ENCODE assay signal across 21 cellular contexts in the genomic region with DNA sequence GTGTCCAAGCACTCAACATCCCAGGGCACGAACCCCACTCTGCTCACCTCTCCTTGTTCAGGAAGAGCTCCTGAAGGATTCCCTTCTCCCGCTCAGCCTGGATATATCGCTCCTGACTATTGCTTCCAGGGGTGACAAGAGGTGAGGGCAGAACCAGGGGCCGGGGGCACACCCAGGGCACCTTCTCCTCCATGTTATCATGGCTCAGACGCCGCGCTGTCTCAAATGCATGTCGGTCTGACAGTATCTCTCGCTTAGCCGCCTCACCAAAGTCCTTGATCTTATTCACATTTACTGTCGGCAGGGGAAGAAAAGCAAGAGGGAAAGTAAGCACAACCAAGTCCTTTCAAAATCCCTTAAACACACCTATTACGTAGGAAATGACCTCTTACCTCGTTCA. TPM values are rescaled to one million over a fixed set of nuclear protein-coding genes. Genes with fewer than 3 reads are reported as not detected.
DNase-seq lines count a peak whose midpoint lies in the region; ATAC-seq, FAIRE-seq and TF ChIP-seq lines count a peak whose summit lies in the region.
"Had no signal": no experiment of that assay in that cellular context is flagged by ENCODE, and none has a peak within 500 bp of the region (broad histone marks: within the 10 kb centered on the region; RNA-seq: fewer than 3 reads in every experiment).

No MANE protein-coding gene starts in this region.

- no peak for TF ChIP-seq CTCF in HepG2 (CRISPR knock-in tag; IDR thresholded peaks at IDR 0.05)
- TF ChIP-seq CTCF in right lobe of liver (IDR thresholded peaks at IDR 0.05) = no peak
- TF ChIP-seq CTCF in HCT116 (IDR thresholded peaks at IDR 0.05 in 2 of 3, conservative IDR thresholded peaks at IDR 0.05 in 1 of 3; ENCODE audit: borderline replicate concordance in 1 of 3, insufficient read depth in 1 of 3, low read depth in 2 of 3, low read length in 2 of 3) = no peak
- no peak for TF ChIP-seq CTCF in glutamatergic neuron (IDR thresholded peaks at IDR 0.05; ENCODE audit: partially characterized antibody, unreplicated experiment)

- H3K4me2 ChIP-seq in HepG2 (ENCODE audit: low read depth, low read length) (no peak overlapping the region), HCT116 (ENCODE audit: low read length) (no peak overlapping the region)
- H3K4me2 ChIP-seq: PC-9 had no signal

- TF ChIP-seq RAD21 in HepG2 (CRISPR knock-in tag; IDR thresholded peaks at IDR 0.05) (no peak), HCT116 (IDR thresholded peaks at IDR 0.05; ENCODE audit: low read depth) (no peak)

- H3K4me1 Mint-ChIP-seq in glutamatergic neuron (ENCODE audit: low read depth, unreplicated experiment) = peaks cover 4% of the 10 kb centered on the region

- no peaks in the 10 kb centered on the region for H3K9me2 ChIP-seq in HCT116 (ENCODE audit: insufficient read depth)

- H3K27ac Mint-ChIP-seq in glutamatergic neuron (ENCODE audit: unreplicated experiment) = peak overlapping the region; percentile 49

- H3K4me3 ChIP-seq in HepG2 (replicated peaks in 1 of 3; ENCODE audit: insufficient read depth in 1 of 3, low read depth in 2 of 3, low read length in 3 of 3) (no peak overlapping the region), right lobe of liver (no peak overlapping the region), HCT116 (replicated peaks in 1 of 2; ENCODE audit: low read depth in 1 of 2, low read length in 2 of 2) (no peak overlapping the region)
- H3K4me3 ChIP-seq: HAP-1, PC-9, SJCRH30 had no signal

- H3K4me1 ChIP-seq in HepG2 (ENCODE audit: insufficient read depth, low read length) (no peaks in the 10 kb centered on the region), right lobe of liver (no peaks in the 10 kb centered on the region), HCT116 (ENCODE audit: control insufficient read depth in 1 of 2, insufficient read depth in 2 of 2, low read length in 2 of 2) (peaks cover 0 to under 1% of the 10 kb centered on the region in 2 experiments; a peak in 1 of 4 replicates)
- H3K4me1 ChIP-seq: HAP-1, SJCRH30 had no signal

- H3K79me2 ChIP-seq in HepG2 (ENCODE audit: insufficient read depth, low read length) (no peaks in the 10 kb centered on the region), HCT116 (ENCODE audit: insufficient read depth, low read length) (peaks cover 27% of the 10 kb centered on the region)

- CTCF ChIA-PET in HepG2 (lab: Yijun Ruan, JAX; ENCODE audit: low intra/inter-chr PET ratio, low total read pairs) = no interaction called here
- CTCF ChIA-PET in HCT116 (lab: Charles Lee) = interaction anchor here (1.2 kb wide), 1 partner anchor 127 kb away, joined by 3 read pairs; no protein-coding TSS in a partner anchor

- TF ChIP-seq POLR2A in HepG2 (IDR thresholded peaks at IDR 0.05; ENCODE audit: insufficient read depth in 1 of 2, low read depth in 2 of 2, low read length in 2 of 2) (no peak), right lobe of liver (IDR thresholded peaks at IDR 0.05) (no peak), HCT116 (IDR thresholded peaks at IDR 0.05; ENCODE audit: borderline replicate concordance, extremely low read depth, insufficient read depth, insufficient read length) (no peak)

- H2AFZ ChIP-seq in HepG2 (ENCODE audit: low read length) (no peak overlapping the region), HCT116 (ENCODE audit: low read depth, low read length, poor library complexity, severe bottlenecking) (no peak overlapping the region)
- H2AFZ ChIP-seq: PC-9 had no signal

- H3K9me3 Mint-ChIP-seq in glutamatergic neuron (ENCODE audit: unreplicated experiment) = peaks cover 10% of the 10 kb centered on the region
- H3K9me3 Mint-ChIP-seq: CD8-positive, alpha-beta T cell had no signal

- H3K9me3 ChIP-seq in HepG2 (ENCODE audit: low read length) (no peaks in the 10 kb centered on the region), right lobe of liver (no peaks in the 10 kb centered on the region), HCT116 (ENCODE audit: control insufficient read depth in 1 of 2, insufficient read depth in 1 of 2, low read depth in 1 of 2, low read length in 2 of 2) (no peaks in the 10 kb centered on the region)
- H3K9me3 ChIP-seq: HAP-1, SJCRH30 had no signal

- H3K27me3 ChIP-seq in HepG2 (ENCODE audit: control insufficient read depth in 1 of 2, insufficient read depth in 2 of 2, low read length in 2 of 2) (no peaks in the 10 kb centered on the region), right lobe of liver (no peaks in the 10 kb centered on the region), HCT116 (ENCODE audit: insufficient read depth, low read length) (no peaks in the 10 kb centered on the region)
- H3K27me3 ChIP-seq: SJCRH30 had no signal

- RAD21 ChIA-PET in HCT116 (lab: Charles Lee; ENCODE audit: low non-redundant PET in 1 of 2, low total read pairs in 2 of 2, uncharacterized antibody in 2 of 2, unreplicated experiment in 2 of 2) = no interaction called here

- H4K20me1 ChIP-seq in HepG2 (ENCODE audit: insufficient read depth, low read length) (no peaks in the 10 kb centered on the region), HCT116 (ENCODE audit: insufficient read depth) (0 out of 2 replicates have a peak, but pooled peaks cover 4% of the 10 kb centered on the region)

- BruUV-seq in HepG2 (replicated peaks; lab: Mats Ljungman, UMichigan) = TSS peak; percentile 16
- TSS peak; percentile 5 for BruUV-seq in HCT116 (replicated peaks; lab: Mats Ljungman, UMichigan)

- H3K36me3 Mint-ChIP-seq in glutamatergic neuron (ENCODE audit: unreplicated experiment) = peaks cover 8% of the 10 kb centered on the region

- H3K27me3 Mint-ChIP-seq in glutamatergic neuron (ENCODE audit: unreplicated experiment) = peaks cover 5% of the 10 kb centered on the region

- H3K36me3 ChIP-seq in HepG2 (replicated peaks in 1 of 2; ENCODE audit: control insufficient read depth in 1 of 2, insufficient read depth in 2 of 2, low read length in 2 of 2) (peaks cover 52 to 72% of the 10 kb centered on the region in 2 experiments), right lobe of liver (peaks cover 19 to 86% (median 55%) of the 10 kb centered on the region in 4 donors), HCT116 (ENCODE audit: control insufficient read depth in 1 of 2, insufficient read depth in 2 of 2, low read length in 2 of 2) (peaks cover 60 to 76% of the 10 kb centered on the region in 2 experiments)

- WGBS in HepG2 (ENCODE audit: low lambda C conversion rate) = 98% methylated on average over 13 of the region's 13 CpGs
- 65% methylated on average over 4 of the region's 13 CpGs for WGBS in right lobe of liver (ENCODE audit: insufficient coverage, low coverage, low lambda C conversion rate, missing lambda C conversion rate)

- DNase-seq in HepG2 (ENCODE audit: low spot score) (no peak), right lobe of liver (no peak), HCT116 (ENCODE audit: low read depth, low spot score) (no peak), glutamatergic neuron (no peak), activated gamma-delta T cell treated with Interleukin-2 at 50 U/mL for 16 hours (no peak)
- DNase-seq: ACHN; AML-193; CD8-positive, alpha-beta T cell; DMS79; NCI-H1417 treated with DMSO at 0.1 percent for 48 hours; NCI-H1930; NCI-H446; NCI-H748 treated with DMSO at 0.1 percent for 48 hours; PC-9; SJCRH30 had no signal

- in situ Hi-C loops in HepG2 (cut with HindIII; ENCODE audit: extremely low pct_ligation_motif_present, low pct_unique_long_range_greater_than_20kb) = loop anchor here (5.0 kb wide), 1 partner anchor 122 kb away; no protein-coding TSS in a partner anchor

- no peak overlapping the region for H3K9ac ChIP-seq in HepG2 (ENCODE audit: insufficient read depth, low read depth, low read length)
- no peak overlapping the region for H3K9ac ChIP-seq in HCT116 (ENCODE audit: low read length)

- no peak for TF ChIP-seq EP300 in HepG2 (IDR thresholded peaks at IDR 0.05; ENCODE audit: low read depth in 2 of 2, low read length in 2 of 2)
- no peak for TF ChIP-seq EP300 in HepG2 (CRISPR knock-in tag; IDR thresholded peaks at IDR 0.05; ENCODE audit: borderline replicate concordance)

- intact Hi-C loops in HepG2 (cut with micrococcal nuclease; ENCODE audit: unreplicated experiment) = no loop called here
- intact Hi-C loops in right lobe of liver (cut with DNase I) = loop anchor here in 1 of 2 donors (10.0 kb wide), 1 partner anchor 119 kb away; a partner anchor contains a TSS
- intact Hi-C loops in HCT116 (cut with micrococcal nuclease) = no loop called here

- ATAC-seq in HepG2 (no peak), right lobe of liver (no peak), HCT116 (no peak), GM19463 (IDR thresholded peaks at IDR 0.05; ENCODE audit: unreplicated experiment) (no peak), GM18861 (IDR thresholded peaks at IDR 0.05; ENCODE audit: unreplicated experiment) (no peak)
- ATAC-seq: CD8-positive, alpha-beta T cell had no signal

- FAIRE-seq in HepG2 (lab: Jason Lieb, UNC) = no peak
- FAIRE-seq: D721Med, HTR-8/SVneo had no signal

- POLR2A ChIA-PET in HepG2 (lab: Yijun Ruan, JAX) = interaction anchor here (0.9 to 10.8 kb wide), 2 partner anchors 10 to 33 kb away, joined by 3 to 172 read pairs; a partner anchor contains a TSS
- POLR2A ChIA-PET in HCT116 (lab: Charles Lee) = interaction anchor here (1.5 to 2.3 kb wide), 3 partner anchors 9 to 12 kb away, joined by 4 to 7 read pairs (median 6); no protein-coding TSS in a partner anchor

- H3K4me3 Mint-ChIP-seq in glutamatergic neuron (ENCODE audit: unreplicated experiment) = no peak overlapping the region
- H3K4me3 Mint-ChIP-seq: CD8-positive, alpha-beta T cell had no signal

- H3K27ac ChIP-seq in HepG2 (ENCODE audit: extremely low read length, insufficient read depth, low read length) (no peak overlapping the region), right lobe of liver (no peak overlapping the region), HCT116 (ENCODE audit: low read depth, low read length) (no peak overlapping the region)
- H3K27ac ChIP-seq: HL-60, PC-9, SJCRH30 had no signal

RNA-seq across cellular contexts. Expression of a gene that starts 13.1 kb away (rescaled TPM):
- total RNA-seq in HepG2 (2016; rRNA removed; fragmentation: Illumina TruSeq; extraction: Trizol) (19.5 and 38.4 TPM in 2 replicates), right lobe of liver (10 to 100 TPM; 19.0 to 45.1 (median 32.4) TPM), HCT116 (2021; ENCODE audit: unreplicated experiment) (104 TPM), glutamatergic neuron (ENCODE audit: unreplicated experiment) (99.7 TPM)
- total RNA-seq in HepG2 (2016; cell fraction: cytosol; rRNA removed; fragmentation: Illumina TruSeq; extraction: Trizol; ENCODE audit: low read depth) = 5.1 and 5.4 TPM in 2 replicates
- total RNA-seq in HepG2 (2016; cell fraction: insoluble cytoplasmic fraction; rRNA removed; fragmentation: Illumina TruSeq; extraction: Trizol) = 13.2 and 42.6 TPM in 2 replicates
- 19.2 and 21.3 TPM in 2 replicates for total RNA-seq in HepG2 (2016; cell fraction: membrane; rRNA removed; fragmentation: Illumina TruSeq; extraction: Trizol)
- total RNA-seq in HepG2 (2016; cell fraction: nucleus; rRNA removed; fragmentation: Illumina TruSeq; extraction: Trizol) = 91.7 and 92.9 TPM in 2 replicates
- 24.2 and 26.3 TPM in 2 replicates for polyA plus RNA-seq in HepG2 (2011; rRNA removed)
- 7.9 and 8.8 TPM in 2 replicates for polyA plus RNA-seq in HepG2 (2011; cell fraction: cytosol; rRNA removed)
- polyA plus RNA-seq in HepG2 (2011; cell fraction: nucleus; rRNA removed) = 65.0 and 73.1 TPM in 2 replicates
- polyA plus RNA-seq in HepG2 (2012) = 21.8 and 27.4 TPM in 2 replicates
- 1.3 and 1.7 TPM in 2 replicates for polyA plus RNA-seq in HepG2 (2016; cell fraction: cytosol; fragmentation: Illumina TruSeq; extraction: Trizol; ENCODE audit: low read depth)
- polyA plus RNA-seq in HepG2 (2016; cell fraction: insoluble cytoplasmic fraction; fragmentation: Illumina TruSeq; extraction: Trizol; ENCODE audit: low read depth) = 13.5 and 21.2 TPM in 2 replicates
- polyA plus RNA-seq in HepG2 (2016; cell fraction: membrane; fragmentation: Illumina TruSeq; extraction: Trizol; ENCODE audit: low read depth) = 3.0 and 3.3 TPM in 2 replicates
- 51.3 and 58.2 TPM in 2 replicates for polyA plus RNA-seq in HepG2 (2016; cell fraction: nucleus; fragmentation: Illumina TruSeq; extraction: Trizol; ENCODE audit: insufficient read depth, low read depth)
- polyA minus RNA-seq in HepG2 (2011; rRNA and poly(A)+ RNA removed; ENCODE audit: low replicate concordance) = 75.0 and 146 TPM in 2 replicates
- 20.5 and 21.2 TPM in 2 replicates for polyA minus RNA-seq in HepG2 (2011; cell fraction: cytosol; rRNA and poly(A)+ RNA removed)
- polyA minus RNA-seq in HepG2 (2011; cell fraction: nucleus; rRNA and poly(A)+ RNA removed) = 501 and 572 TPM in 2 replicates
- polyA plus RNA-seq in HCT116 (2012) = 38.7 and 44.4 TPM in 2 replicates

RNA-seq across cellular contexts. Expression of a gene that starts 13.7 kb away (rescaled TPM):
- total RNA-seq in HepG2 (2016; rRNA removed; fragmentation: Illumina TruSeq; extraction: Trizol) (125 and 143 TPM in 2 replicates), right lobe of liver (10 to 100 TPM; 43.3 to 73.9 (median 56.2) TPM), HCT116 (2021; ENCODE audit: unreplicated experiment) (112 TPM), glutamatergic neuron (ENCODE audit: unreplicated experiment) (40.0 TPM)
- total RNA-seq in HepG2 (2016; cell fraction: cytosol; rRNA removed; fragmentation: Illumina TruSeq; extraction: Trizol; ENCODE audit: low read depth) = 32.6 TPM in 2 replicates
- 120 and 146 TPM in 2 replicates for total RNA-seq in HepG2 (2016; cell fraction: insoluble cytoplasmic fraction; rRNA removed; fragmentation: Illumina TruSeq; extraction: Trizol)
- 53.3 and 56.2 TPM in 2 replicates for total RNA-seq in HepG2 (2016; cell fraction: membrane; rRNA removed; fragmentation: Illumina TruSeq; extraction: Trizol)
- 38.3 and 39.9 TPM in 2 replicates for total RNA-seq in HepG2 (2016; cell fraction: nucleus; rRNA removed; fragmentation: Illumina TruSeq; extraction: Trizol)
- polyA plus RNA-seq in HepG2 (2011; rRNA removed) = 120 and 131 TPM in 2 replicates
- polyA plus RNA-seq in HepG2 (2011; cell fraction: cytosol; rRNA removed) = 137 and 149 TPM in 2 replicates
- 25.6 and 35.8 TPM in 2 replicates for polyA plus RNA-seq in HepG2 (2011; cell fraction: nucleus; rRNA removed)
- 83.8 and 84.0 TPM in 2 replicates for polyA plus RNA-seq in HepG2 (2012)
- 28.1 and 28.2 TPM in 2 replicates for polyA plus RNA-seq in HepG2 (2016; cell fraction: cytosol; fragmentation: Illumina TruSeq; extraction: Trizol; ENCODE audit: low read depth)
- 143 and 157 TPM in 2 replicates for polyA plus RNA-seq in HepG2 (2016; cell fraction: insoluble cytoplasmic fraction; fragmentation: Illumina TruSeq; extraction: Trizol; ENCODE audit: low read depth)
- polyA plus RNA-seq in HepG2 (2016; cell fraction: membrane; fragmentation: Illumina TruSeq; extraction: Trizol; ENCODE audit: low read depth) = 41.0 and 43.8 TPM in 2 replicates
- polyA plus RNA-seq in HepG2 (2016; cell fraction: nucleus; fragmentation: Illumina TruSeq; extraction: Trizol; ENCODE audit: insufficient read depth, low read depth) = 60.4 and 64.4 TPM in 2 replicates
- 114 and 157 TPM in 2 replicates for polyA minus RNA-seq in HepG2 (2011; rRNA and poly(A)+ RNA removed; ENCODE audit: low replicate concordance)
- 64.3 and 74.7 TPM in 2 replicates for polyA minus RNA-seq in HepG2 (2011; cell fraction: cytosol; rRNA and poly(A)+ RNA removed)
- polyA minus RNA-seq in HepG2 (2011; cell fraction: nucleus; rRNA and poly(A)+ RNA removed) = 20.7 and 27.8 TPM in 2 replicates
- 92.3 and 113 TPM in 2 replicates for polyA plus RNA-seq in HCT116 (2012)

RNA-seq across cellular contexts. Expression of a gene that starts 22.7 kb away (rescaled TPM):
- total RNA-seq in HepG2 (2016; rRNA removed; fragmentation: Illumina TruSeq; extraction: Trizol) = 5.4 and 9.2 TPM in 2 replicates
- 3.2 and 3.8 TPM in 2 replicates for total RNA-seq in HepG2 (2016; cell fraction: cytosol; rRNA removed; fragmentation: Illumina TruSeq; extraction: Trizol; ENCODE audit: low read depth)
- 4.1 and 8.8 TPM in 2 replicates for total RNA-seq in HepG2 (2016; cell fraction: insoluble cytoplasmic fraction; rRNA removed; fragmentation: Illumina TruSeq; extraction: Trizol)
- total RNA-seq in HepG2 (2016; cell fraction: membrane; rRNA removed; fragmentation: Illumina TruSeq; extraction: Trizol) = 4.9 and 5.1 TPM in 2 replicates
- 15.0 and 18.1 TPM in 2 replicates for total RNA-seq in HepG2 (2016; cell fraction: nucleus; rRNA removed; fragmentation: Illumina TruSeq; extraction: Trizol)
- 23.4 and 23.6 TPM in 2 replicates for polyA plus RNA-seq in HepG2 (2011; rRNA removed)
- 10.8 and 11.0 TPM in 2 replicates for polyA plus RNA-seq in HepG2 (2011; cell fraction: cytosol; rRNA removed)
- 109 and 119 TPM in 2 replicates for polyA plus RNA-seq in HepG2 (2011; cell fraction: nucleus; rRNA removed)
- polyA plus RNA-seq in HepG2 (2012) = 20.0 and 22.9 TPM in 2 replicates
- 5.4 and 5.6 TPM in 2 replicates for polyA plus RNA-seq in HepG2 (2016; cell fraction: cytosol; fragmentation: Illumina TruSeq; extraction: Trizol; ENCODE audit: low read depth)
- 9.1 and 11.5 TPM in 2 replicates for polyA plus RNA-seq in HepG2 (2016; cell fraction: insoluble cytoplasmic fraction; fragmentation: Illumina TruSeq; extraction: Trizol; ENCODE audit: low read depth)
- 6.3 and 6.4 TPM in 2 replicates for polyA plus RNA-seq in HepG2 (2016; cell fraction: membrane; fragmentation: Illumina TruSeq; extraction: Trizol; ENCODE audit: low read depth)
- 79.3 and 83.9 TPM in 2 replicates for polyA plus RNA-seq in HepG2 (2016; cell fraction: nucleus; fragmentation: Illumina TruSeq; extraction: Trizol; ENCODE audit: insufficient read depth, low read depth)
- polyA minus RNA-seq in HepG2 (2011; rRNA and poly(A)+ RNA removed; ENCODE audit: low replicate concordance) = 1.2 and 8.8 TPM in 2 replicates
- 5.5 and 8.2 TPM in 2 replicates for polyA minus RNA-seq in HepG2 (2011; cell fraction: cytosol; rRNA and poly(A)+ RNA removed)
- 26.5 and 34.9 TPM in 2 replicates for polyA minus RNA-seq in HepG2 (2011; cell fraction: nucleus; rRNA and poly(A)+ RNA removed)
- total RNA-seq in right lobe of liver = 1 to 10 TPM; 2.4 to 6.6 (median 4.4) TPM
- 19.8 TPM for total RNA-seq in HCT116 (2021; ENCODE audit: unreplicated experiment)
- polyA plus RNA-seq in HCT116 (2012) = 19.8 and 24.0 TPM in 2 replicates
- total RNA-seq in glutamatergic neuron (ENCODE audit: unreplicated experiment) = 131 TPM

RNA-seq across cellular contexts. Expression of a gene that starts 32.7 kb away (rescaled TPM):
- total RNA-seq in HepG2 (2016; rRNA removed; fragmentation: Illumina TruSeq; extraction: Trizol) (98.9 and 104 TPM in 2 replicates), right lobe of liver (10 to 100 TPM; 23.3 to 35.2 (median 26.8) TPM), HCT116 (2021; ENCODE audit: unreplicated experiment) (53.3 TPM), glutamatergic neuron (ENCODE audit: unreplicated experiment) (62.7 TPM)
- 8.1 and 8.9 TPM in 2 replicates for total RNA-seq in HepG2 (2016; cell fraction: cytosol; rRNA removed; fragmentation: Illumina TruSeq; extraction: Trizol; ENCODE audit: low read depth)
- 89.2 and 106 TPM in 2 replicates for total RNA-seq in HepG2 (2016; cell fraction: insoluble cytoplasmic fraction; rRNA removed; fragmentation: Illumina TruSeq; extraction: Trizol)
- total RNA-seq in HepG2 (2016; cell fraction: membrane; rRNA removed; fragmentation: Illumina TruSeq; extraction: Trizol) = 23.0 and 27.5 TPM in 2 replicates
- total RNA-seq in HepG2 (2016; cell fraction: nucleus; rRNA removed; fragmentation: Illumina TruSeq; extraction: Trizol) = 61.2 and 71.0 TPM in 2 replicates
- polyA plus RNA-seq in HepG2 (2011; rRNA removed) = 25.4 and 33.7 TPM in 2 replicates
- 35.0 and 35.5 TPM in 2 replicates for polyA plus RNA-seq in HepG2 (2011; cell fraction: cytosol; rRNA removed)
- 75.1 and 116 TPM in 2 replicates for polyA plus RNA-seq in HepG2 (2011; cell fraction: nucleus; rRNA removed)
- polyA plus RNA-seq in HepG2 (2012) = 50.5 and 61.2 TPM in 2 replicates
- 5.5 and 7.0 TPM in 2 replicates for polyA plus RNA-seq in HepG2 (2016; cell fraction: cytosol; fragmentation: Illumina TruSeq; extraction: Trizol; ENCODE audit: low read depth)
- polyA plus RNA-seq in HepG2 (2016; cell fraction: insoluble cytoplasmic fraction; fragmentation: Illumina TruSeq; extraction: Trizol; ENCODE audit: low read depth) = 87.5 and 108 TPM in 2 replicates
- polyA plus RNA-seq in HepG2 (2016; cell fraction: membrane; fragmentation: Illumina TruSeq; extraction: Trizol; ENCODE audit: low read depth) = 13.4 and 16.7 TPM in 2 replicates
- 107 and 118 TPM in 2 replicates for polyA plus RNA-seq in HepG2 (2016; cell fraction: nucleus; fragmentation: Illumina TruSeq; extraction: Trizol; ENCODE audit: insufficient read depth, low read depth)
- 69.0 and 79.0 TPM in 2 replicates for polyA minus RNA-seq in HepG2 (2011; rRNA and poly(A)+ RNA removed; ENCODE audit: low replicate concordance)
- 37.8 and 41.4 TPM in 2 replicates for polyA minus RNA-seq in HepG2 (2011; cell fraction: cytosol; rRNA and poly(A)+ RNA removed)
- polyA minus RNA-seq in HepG2 (2011; cell fraction: nucleus; rRNA and poly(A)+ RNA removed) = 51.5 and 64.8 TPM in 2 replicates
- 40.6 and 41.5 TPM in 2 replicates for polyA plus RNA-seq in HCT116 (2012)

RNA-seq across cellular contexts. Expression of a gene that starts 43.0 kb away (rescaled TPM):
- total RNA-seq in HepG2 (2016; rRNA removed; fragmentation: Illumina TruSeq; extraction: Trizol) (9.2 and 12.0 TPM in 2 replicates), right lobe of liver (10 to 100 TPM in 4 of 6 experiments, 1 to 10 TPM in 2; 8.2 to 14.1 (median 11.0) TPM), HCT116 (2021; ENCODE audit: unreplicated experiment) (34.8 TPM), glutamatergic neuron (ENCODE audit: unreplicated experiment) (13.7 TPM)
- 33.8 and 41.8 TPM in 2 replicates for total RNA-seq in HepG2 (2016; cell fraction: cytosol; rRNA removed; fragmentation: Illumina TruSeq; extraction: Trizol; ENCODE audit: low read depth)
- 8.9 and 10.1 TPM in 2 replicates for total RNA-seq in HepG2 (2016; cell fraction: insoluble cytoplasmic fraction; rRNA removed; fragmentation: Illumina TruSeq; extraction: Trizol)
- 12.4 and 18.6 TPM in 2 replicates for total RNA-seq in HepG2 (2016; cell fraction: membrane; rRNA removed; fragmentation: Illumina TruSeq; extraction: Trizol)
- 12.8 and 13.7 TPM in 2 replicates for total RNA-seq in HepG2 (2016; cell fraction: nucleus; rRNA removed; fragmentation: Illumina TruSeq; extraction: Trizol)
- polyA plus RNA-seq in HepG2 (2011; rRNA removed) = 26.2 and 30.1 TPM in 2 replicates
- polyA plus RNA-seq in HepG2 (2011; cell fraction: cytosol; rRNA removed) = 17.0 and 17.6 TPM in 2 replicates
- polyA plus RNA-seq in HepG2 (2011; cell fraction: nucleus; rRNA removed) = 79.6 and 93.9 TPM in 2 replicates
- 22.0 and 33.4 TPM in 2 replicates for polyA plus RNA-seq in HepG2 (2012)
- polyA plus RNA-seq in HepG2 (2016; cell fraction: cytosol; fragmentation: Illumina TruSeq; extraction: Trizol; ENCODE audit: low read depth) = 10.0 and 11.2 TPM in 2 replicates
- 12.8 and 17.8 TPM in 2 replicates for polyA plus RNA-seq in HepG2 (2016; cell fraction: insoluble cytoplasmic fraction; fragmentation: Illumina TruSeq; extraction: Trizol; ENCODE audit: low read depth)
- polyA plus RNA-seq in HepG2 (2016; cell fraction: membrane; fragmentation: Illumina TruSeq; extraction: Trizol; ENCODE audit: low read depth) = 15.4 and 15.6 TPM in 2 replicates
- polyA plus RNA-seq in HepG2 (2016; cell fraction: nucleus; fragmentation: Illumina TruSeq; extraction: Trizol; ENCODE audit: insufficient read depth, low read depth) = 42.7 and 49.6 TPM in 2 replicates
- polyA minus RNA-seq in HepG2 (2011; rRNA and poly(A)+ RNA removed; ENCODE audit: low replicate concordance) = 24.3 and 32.9 TPM in 2 replicates
- polyA minus RNA-seq in HepG2 (2011; cell fraction: cytosol; rRNA and poly(A)+ RNA removed) = 13.4 and 18.0 TPM in 2 replicates
- polyA minus RNA-seq in HepG2 (2011; cell fraction: nucleus; rRNA and poly(A)+ RNA removed) = 13.8 and 16.6 TPM in 2 replicates
- 26.5 and 27.6 TPM in 2 replicates for polyA plus RNA-seq in HCT116 (2012)
